12 cellular contexts compared by ENCODE assay signal in genomic region chr10:99533496-99534455, GRCh38. TPM values are rescaled to one million over a fixed set of nuclear protein-coding genes. Genes with fewer than 3 reads are reported as not detected.
DNase-seq lines count a peak whose midpoint lies in the region; ATAC-seq and TF ChIP-seq lines count a peak whose summit lies in the region.
"Had no signal": no experiment of that assay in that cellular context is flagged by ENCODE, and none has a peak within 500 bp of the region (broad histone marks: within the 10 kb centered on the region; RNA-seq: fewer than 3 reads in every experiment).

No MANE protein-coding gene starts in this region.

- intact Hi-C loops in lower leg skin (cut with DNase I; ENCODE audit: low total_unique reads) = no loop called here

- H3K27me3 Mint-ChIP-seq in activated naive CD4-positive, alpha-beta T cell treated with anti-CD3 and anti-CD28 coated beads, Interleukin-2, amount 50 U/mL, for 24 hours = peaks cover 71% of the 10 kb centered on the region
- H3K27me3 Mint-ChIP-seq in stimulated activated memory B cell treated with anti-CD40 and anti-IgM and Interleukin-4, amounts not matched to agents 10 μg/mL and 1 μg/mL and 100 μg/mL, for 72 hours = peaks cover 97% of the 10 kb centered on the region

- no peaks in the 10 kb centered on the region for H3K9me3 Mint-ChIP-seq in activated naive CD4-positive, alpha-beta T cell treated with anti-CD3 and anti-CD28 coated beads, Interleukin-2, amount 50 U/mL, for 24 hours
- H3K9me3 Mint-ChIP-seq in stimulated activated memory B cell treated with anti-CD40 and anti-IgM and Interleukin-4, amounts not matched to agents 10 μg/mL and 1 μg/mL and 100 μg/mL, for 72 hours = no peaks in the 10 kb centered on the region

- H3K4me3 ChIP-seq in WERI-Rb-1 (ENCODE audit: low read depth, low read length) = peak overlapping the region; percentile 71
- H3K4me3 ChIP-seq in mesodermal cell (ENCODE audit: extremely low read depth, insufficient read depth, low read length, poor library complexity, severe bottlenecking) = peak overlapping the region; percentile 21
- H3K4me3 ChIP-seq in lower leg skin (ENCODE audit: low read depth, poor library complexity, severe bottlenecking) = no peak overlapping the region

- TF ChIP-seq POLR2A in lower leg skin (IDR thresholded peaks at IDR 0.05) = no peak

- H3K9me3 ChIP-seq in WERI-Rb-1 (ENCODE audit: severe bottlenecking) (no peaks in the 10 kb centered on the region), mesodermal cell (ENCODE audit: control insufficient read depth, low read length) (no peaks in the 10 kb centered on the region)

- H3K4me1 Mint-ChIP-seq in activated naive CD4-positive, alpha-beta T cell treated with anti-CD3 and anti-CD28 coated beads, Interleukin-2, amount 50 U/mL, for 24 hours = peaks cover 44% of the 10 kb centered on the region
- peaks cover 61% of the 10 kb centered on the region for H3K4me1 Mint-ChIP-seq in stimulated activated memory B cell treated with anti-CD40 and anti-IgM and Interleukin-4, amounts not matched to agents 10 μg/mL and 1 μg/mL and 100 μg/mL, for 72 hours

- H3K4me3 Mint-ChIP-seq in activated naive CD4-positive, alpha-beta T cell treated with anti-CD3 and anti-CD28 coated beads, Interleukin-2, amount 50 U/mL, for 24 hours = peak overlapping the region; percentile 51
- peak overlapping the region; percentile 21 for H3K4me3 Mint-ChIP-seq in stimulated activated memory B cell treated with anti-CD40 and anti-IgM and Interleukin-4, amounts not matched to agents 10 μg/mL and 1 μg/mL and 100 μg/mL, for 72 hours

- TF ChIP-seq CTCF in WERI-Rb-1 (IDR thresholded peaks at IDR 0.05; ENCODE audit: low read depth, low read length) (no peak), lower leg skin (IDR thresholded peaks at IDR 0.05) (no peak)

- no peaks in the 10 kb centered on the region for H3K27me3 ChIP-seq in WERI-Rb-1 (ENCODE audit: insufficient read depth, low read depth, severe bottlenecking)

- ATAC-seq in stimulated activated memory B cell treated with anti-CD40 and anti-IgM and Interleukin-4, amounts not matched to agents 10 μg/mL and 1 μg/mL and 100 μg/mL, for 72 hours = no peak
- ATAC-seq in HG03354 (IDR thresholded peaks at IDR 0.05; ENCODE audit: poor library complexity, severe bottlenecking, unreplicated experiment) = no peak

- H3K27ac ChIP-seq in WERI-Rb-1 (no peak overlapping the region), mesodermal cell (ENCODE audit: low read depth, low read length, severe bottlenecking) (no peak overlapping the region)
- H3K27ac ChIP-seq: epithelial cell of prostate had no signal

- 4 to 7% methylated on average over 19 to 27 of the region's 39 CpGs for whole genome bisulfite sequencing in mesodermal cell (ENCODE audit: insufficient coverage in 2 of 2), 2 experiments
- 17 to 19% methylated on average over 39 of the region's 39 CpGs for WGBS in lower leg skin, 2 donors

- DNase-seq in activated naive CD4-positive, alpha-beta T cell treated with anti-CD3 and anti-CD28 coated beads, Interleukin-2, amount 50 U/mL, for 16 hours = no peak
- DNase-seq in WERI-Rb-1 (no peak), lower leg skin (ENCODE audit: low spot score in 2 of 2) (no peak)
- DNase-seq in NK-92 treated with Interleukin-12 subunit alpha and Interleukin-12 subunit beta, amount 100 ng/mL, for 24 hours (lab: John Stamatoyannopoulos, UW) = no peak
- DNase-seq: activated effector memory CD4-positive, alpha-beta T cell treated with Interleukin-2 at 50 U/mL for 16 hours; NCI-H187 treated with DMSO at 0.1 percent for 48 hours had no signal

- H3K4me1 ChIP-seq in mesodermal cell (ENCODE audit: control insufficient read depth, insufficient read depth, low read length, poor library complexity, severe bottlenecking) = peaks cover 24% of the 10 kb centered on the region

- no peaks in the 10 kb centered on the region for H3K36me3 ChIP-seq in WERI-Rb-1
- H3K36me3 ChIP-seq in mesodermal cell (ENCODE audit: control insufficient read depth, insufficient read depth, low read length) = no peaks in the 10 kb centered on the region

- no peaks in the 10 kb centered on the region for H3K36me3 Mint-ChIP-seq in activated naive CD4-positive, alpha-beta T cell treated with anti-CD3 and anti-CD28 coated beads, Interleukin-2, amount 50 U/mL, for 24 hours
- no peaks in the 10 kb centered on the region for H3K36me3 Mint-ChIP-seq in stimulated activated memory B cell treated with anti-CD40 and anti-IgM and Interleukin-4, amounts not matched to agents 10 μg/mL and 1 μg/mL and 100 μg/mL, for 72 hours

- no peak overlapping the region for H3K27ac Mint-ChIP-seq in activated naive CD4-positive, alpha-beta T cell treated with anti-CD3 and anti-CD28 coated beads, Interleukin-2, amount 50 U/mL, for 24 hours
- no peak overlapping the region for H3K27ac Mint-ChIP-seq in stimulated activated memory B cell treated with anti-CD40 and anti-IgM and Interleukin-4, amounts not matched to agents 10 μg/mL and 1 μg/mL and 100 μg/mL, for 72 hours

RNA-seq across cellular contexts. Expression of gene NKX2-3, which starts 1.0 kb away (rescaled TPM):
- polyA plus RNA-seq in mesodermal cell (2013, experiment 1 of 2) = 0.41 TPM
- polyA plus RNA-seq in mesodermal cell (2013, experiment 2 of 2) = 0.61 TPM
- not detected for total RNA-seq in lower leg skin
- total RNA-seq: cardiac septum had no signal
